In genomic region chr1:86155807-86156561, GRCh38 we compare ENCODE assay signal across 8 cellular contexts. TPM values are rescaled to one million over a fixed set of nuclear protein-coding genes. Genes with fewer than 3 reads are reported as not detected.
DNase-seq lines count a peak whose midpoint lies in the region; ATAC-seq and TF ChIP-seq lines count a peak whose summit lies in the region.

No MANE protein-coding gene starts in this region.

- H3K36me3 Mint-ChIP-seq in osteocyte (ENCODE audit: unreplicated experiment), result no peaks in the 10 kb centered on the region

- H3K27me3 ChIP-seq in gastroesophageal sphincter, result peaks cover 16% of the 10 kb centered on the region

- ATAC-seq in gastroesophageal sphincter, result peak; percentile 42
- ATAC-seq in GM19467 (IDR thresholded peaks at IDR 0.05; ENCODE audit: unreplicated experiment), result no peak
- ATAC-seq in HG02798 (IDR thresholded peaks at IDR 0.05; ENCODE audit: poor library complexity, unreplicated experiment), result no peak

- peaks cover 0 to 37% (median 12%) of the 10 kb centered on the region in 3 donors for H3K4me1 ChIP-seq in gastroesophageal sphincter

- WGBS in gastroesophageal sphincter (ENCODE audit: low coverage in 1 of 2), 2 donors, result 0% methylated on average over 9 to 12 of the region's 40 CpGs

- TF ChIP-seq POLR2A in gastroesophageal sphincter (IDR thresholded peaks at IDR 0.05), result no peak

- H3K27ac Mint-ChIP-seq in osteocyte (ENCODE audit: unreplicated experiment), result no peak overlapping the region

- H3K27me3 Mint-ChIP-seq in osteocyte (ENCODE audit: unreplicated experiment), result peaks cover 10% of the 10 kb centered on the region

- in situ Hi-C loops in GM13977 (cut with MboI; ENCODE audit: low pct_unique_long_range_greater_than_20kb, low sequenced_read_pairs, unreplicated experiment), result no loop called here

- peak overlapping the region; percentile 77 for H3K4me3 Mint-ChIP-seq in osteocyte (ENCODE audit: unreplicated experiment)

- DNase-seq in GM13977 (ENCODE audit: low spot score) (peak; percentile 28), RPMI7951 (ENCODE audit: low read depth) (peak; percentile 47), osteocyte (ENCODE audit: extremely low spot score, unreplicated experiment) (no peak), SIG-M5 (lab: John Stamatoyannopoulos, UW) (no peak), NCI-H187 treated with DMSO at 0.1 percent for 48 hours (lab: John Stamatoyannopoulos, UW) (no peak)

- no peaks in the 10 kb centered on the region for H3K9me3 ChIP-seq in gastroesophageal sphincter

- no peaks in the 10 kb centered on the region for H3K36me3 ChIP-seq in gastroesophageal sphincter

- peak overlapping the region; percentile 23 to 54 for H3K4me3 ChIP-seq in gastroesophageal sphincter

- H3K9me3 Mint-ChIP-seq in osteocyte (ENCODE audit: unreplicated experiment), result no peaks in the 10 kb centered on the region

- peak overlapping the region in 3 of 4 donors; percentile 82 to 84 (median 84) for H3K27ac ChIP-seq in gastroesophageal sphincter

- TF ChIP-seq CTCF in GM13977 (IDR thresholded peaks at IDR 0.05; ENCODE audit: extremely low read depth, insufficient read depth, missing control alignments) (no peak), gastroesophageal sphincter (IDR thresholded peaks at IDR 0.05) (no peak), osteocyte (IDR thresholded peaks at IDR 0.05) (no peak)

- TF ChIP-seq EP300 in gastroesophageal sphincter (IDR thresholded peaks at IDR 0.05), result no peak

- H3K4me1 Mint-ChIP-seq in osteocyte (ENCODE audit: unreplicated experiment), result peaks cover 27% of the 10 kb centered on the region

RNA-seq across cellular contexts. Expression of gene COL24A1, which starts 0.6 kb away (rescaled TPM):
- 0.98 and 1.2 TPM in 2 replicates for total RNA-seq in RPMI7951 (2014; rRNA removed; shearing (Covaris generic))
- total RNA-seq in gastroesophageal sphincter, result 1 to 10 TPM; 1.2 to 4.7 (median 3.3) TPM
- total RNA-seq in osteocyte, result 0.46 and 0.47 TPM in 2 replicates

Comparison
In these comparisons a context has a peak if more than half of its experiments do, and no peak if none do; other contexts are left out.
1. DNase-seq: peak in GM13977 (single experiment) and RPMI7951 (single experiment); none in osteocyte (single experiment), SIG-M5 (single experiment) and NCI-H187 treated with DMSO at 0.1 percent for 48 hours (single experiment).